1 cellular context compared by ENCODE assay signal in genomic region chr5:143364061-143364460, GRCh38.
TF ChIP-seq lines count a peak whose summit lies in the region.

No MANE protein-coding gene starts in this region.

TF ChIP-seq in HEK293, 187 proteins besides CTCF, POLR2A, EP300 and RAD21 (continued from another document):
- TF ChIP-seq PBX3 (CRISPR knock-in tag; IDR thresholded peaks at IDR 0.05), result no peak
- no peak for TF ChIP-seq SP3 (tag by site-specific recombination; IDR thresholded peaks at IDR 0.05)
- no peak for TF ChIP-seq ZNF132 (tag by site-specific recombination; IDR thresholded peaks at IDR 0.05; ENCODE audit: borderline replicate concordance)
- no peak for TF ChIP-seq SCRT1 (tag by site-specific recombination; IDR thresholded peaks at IDR 0.05; ENCODE audit: borderline replicate concordance)
- TF ChIP-seq ZNF791 (tag by site-specific recombination; IDR thresholded peaks at IDR 0.05), result no peak
